Comparison of ENCODE assay signal across 8 cellular contexts in the genomic region with DNA sequence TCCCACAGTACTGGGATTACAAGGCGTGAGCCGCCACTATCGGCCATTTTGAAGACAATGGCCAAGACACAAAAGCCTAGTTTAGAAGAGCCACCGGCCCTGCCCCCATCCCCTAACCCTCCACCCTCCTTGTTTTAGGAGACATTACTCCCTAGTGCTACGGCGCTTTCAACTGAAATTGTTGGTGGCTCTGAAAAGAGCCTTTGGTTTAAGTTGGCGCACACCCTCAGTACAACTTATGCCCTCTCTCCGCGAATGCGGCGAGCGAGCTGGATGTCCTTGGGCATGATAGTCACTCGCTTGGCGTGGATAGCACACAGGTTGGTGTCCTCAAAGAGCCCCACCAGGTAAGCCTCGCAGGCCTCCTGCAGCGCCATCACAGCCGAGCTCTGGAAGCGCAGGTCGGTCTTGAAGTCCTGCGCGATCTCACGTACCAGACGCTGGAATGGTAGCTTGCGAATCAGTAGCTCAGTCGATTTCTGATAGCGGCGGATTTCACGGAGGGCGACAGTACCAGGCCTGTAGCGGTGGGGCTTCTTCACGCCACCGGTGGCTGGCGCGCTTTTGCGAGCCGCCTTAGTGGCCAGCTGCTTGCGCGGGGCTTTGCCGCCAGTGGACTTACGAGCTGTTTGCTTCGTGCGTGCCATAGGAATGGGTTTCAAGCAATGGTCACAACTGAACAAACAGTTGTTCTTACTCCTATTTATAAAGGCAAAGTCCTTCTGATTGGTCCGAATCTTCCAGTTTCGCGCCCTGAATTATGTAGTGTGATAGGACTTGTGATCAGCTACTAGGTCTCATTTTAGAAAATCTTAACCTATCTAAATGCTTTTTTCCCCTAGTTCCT.
DNase-seq lines count a peak whose midpoint lies in the region; ATAC-seq, FAIRE-seq and TF ChIP-seq lines count a peak whose summit lies in the region.

No MANE protein-coding gene starts in this region.

- H3K9ac ChIP-seq in H1 (replicated peaks in 1 of 4; ENCODE audit: extremely low read depth in 1 of 4, low read depth in 3 of 4, low read length in 3 of 4) = peak overlapping the region; percentile 94 to 99 (median 96)

- H3K4ac ChIP-seq in H1 (replicated peaks; ENCODE audit: insufficient read length, low read depth, low read length) = peak overlapping the region; percentile 71

- H3K36me3 Mint-ChIP-seq in activated CD8-positive, alpha-beta T cell treated with anti-CD3 and anti-CD28 coated beads for 36 hours (ENCODE audit: low read depth) = peaks cover 11% of the 10 kb centered on the region
- H3K36me3 Mint-ChIP-seq in stimulated activated naive CD8-positive, alpha-beta T cell treated with anti-CD3 and anti-CD28 coated beads, Interleukin-15, Interleukin-2, amounts not matched to agents 100 ng/mL and 50 ng/mL, for 24 hours (ENCODE audit: low read depth) = no peaks in the 10 kb centered on the region

- peaks cover 3 to 6% of the 10 kb centered on the region in 2 experiments for H4K20me1 ChIP-seq in H1 (replicated peaks in 1 of 2; ENCODE audit: control insufficient read depth in 1 of 2, insufficient read depth in 2 of 2, low read length in 2 of 2)

- peak overlapping the region; percentile 76 to 81 for H3K4me2 ChIP-seq in H1 (ENCODE audit: insufficient read depth in 1 of 2, low read depth in 2 of 2, low read length in 2 of 2)

- no peaks in the 10 kb centered on the region; a peak in 1 of 4 replicates for H3K9me3 ChIP-seq in H1 (ENCODE audit: insufficient read depth in 2 of 2, low read depth in 1 of 2, low read length in 1 of 2)
- H3K9me3 ChIP-seq in mononuclear cell (ENCODE audit: low read depth, low read length) = no peaks in the 10 kb centered on the region

- no peak overlapping the region for H2AFZ ChIP-seq in H1 (ENCODE audit: low read length)

- H3K4me1 ChIP-seq in H1 (replicated peaks in 1 of 4; ENCODE audit: control insufficient read depth in 3 of 4, insufficient read depth in 4 of 4, low read length in 3 of 4) (peaks cover 0 to 5% (median 4%) of the 10 kb centered on the region in 4 experiments; a peak in 4 of 7 replicates), mononuclear cell (ENCODE audit: insufficient read depth, low read length) (peaks cover 26% of the 10 kb centered on the region)

- peak; percentile 37 for ATAC-seq in GM18867 (IDR thresholded peaks at IDR 0.05; ENCODE audit: unreplicated experiment)
- ATAC-seq in HG03108 (IDR thresholded peaks at IDR 0.05; ENCODE audit: unreplicated experiment) = peak; percentile 35
- ATAC-seq in activated CD8-positive, alpha-beta T cell treated with anti-CD3 and anti-CD28 coated beads for 36 hours = peak; percentile 68

- H2BK5ac ChIP-seq in H1 (ENCODE audit: low read depth, low read length) = peak overlapping the region; percentile 100

- peak overlapping the region; percentile 99 for H3K27ac Mint-ChIP-seq in activated CD8-positive, alpha-beta T cell treated with anti-CD3 and anti-CD28 coated beads for 36 hours
- H3K27ac Mint-ChIP-seq in stimulated activated naive CD8-positive, alpha-beta T cell treated with anti-CD3 and anti-CD28 coated beads, Interleukin-15, Interleukin-2, amounts not matched to agents 100 ng/mL and 50 ng/mL, for 24 hours = peak overlapping the region; percentile 98

- H2BK15ac ChIP-seq in H1 (ENCODE audit: low read length) = 0 out of 2 replicates have a peak overlapping the region, but pooled peaks have one; percentile 97

- FAIRE-seq in H1 (lab: Jason Lieb, UNC) = no peak

- H4K5ac ChIP-seq in H1 (ENCODE audit: insufficient read length, low read depth, low read length) = peak overlapping the region; percentile 79

- H3K4me3 ChIP-seq in H1 (ENCODE audit: extremely low read depth in 1 of 4, insufficient read depth in 2 of 4, low read depth in 3 of 4, low read length in 4 of 4) (peak overlapping the region; percentile 75 to 98 (median 90)), mononuclear cell (ENCODE audit: low read length) (peak overlapping the region; percentile 59)

- 0 out of 3 replicates have a peak, but pooled peaks of 1 of the 2 experiments have one; percentile 34 for TF ChIP-seq EP300 in H1 (IDR thresholded peaks at IDR 0.05; ENCODE audit: borderline replicate concordance in 1 of 2, low read depth in 2 of 2, low read length in 2 of 2)

- no peaks in the 10 kb centered on the region for H3K9me3 Mint-ChIP-seq in activated CD8-positive, alpha-beta T cell treated with anti-CD3 and anti-CD28 coated beads for 36 hours
- no peaks in the 10 kb centered on the region for H3K9me3 Mint-ChIP-seq in stimulated activated naive CD8-positive, alpha-beta T cell treated with anti-CD3 and anti-CD28 coated beads, Interleukin-15, Interleukin-2, amounts not matched to agents 100 ng/mL and 50 ng/mL, for 24 hours

- POLR2A ChIA-PET in activated CD8-positive, alpha-beta T cell treated with anti-CD3 and anti-CD28 coated beads for 36 hours (lab: Charles Lee) = interaction anchor here (0.7 to 4.1 kb wide), 36 partner anchors 10 to 1616 kb away, joined by 3 to 35 read pairs (median 4); a partner anchor contains a TSS
- POLR2A ChIA-PET in H1 (lab: Charles Lee; ENCODE audit: partially characterized antibody) = interaction anchor here (0.7 to 6.0 kb wide), 44 partner anchors 19 to 1643 kb away, joined by 3 to 91 read pairs (median 6); a partner anchor contains a TSS

- H3K23ac ChIP-seq in H1 (ENCODE audit: insufficient read length) = no peak overlapping the region

- peak overlapping the region; percentile 50 for H3K56ac ChIP-seq in H1 (replicated peaks; ENCODE audit: insufficient read length, low read depth, low read length)

- H3K23me2 ChIP-seq in H1 (ENCODE audit: low read depth, low read length) = peaks cover 4% of the 10 kb centered on the region

- H2BK20ac ChIP-seq in H1 (ENCODE audit: low read length) = no peak overlapping the region

- H3K36me3 ChIP-seq in H1 (ENCODE audit: control insufficient read depth in 2 of 4, insufficient read depth in 4 of 4, low read length in 3 of 4) = no peaks in the 10 kb centered on the region

- H2AK5ac ChIP-seq in H1 (ENCODE audit: low read depth, low read length) = peak overlapping the region; percentile 8; the same call in 1 of the 2 replicates

- peak overlapping the region; percentile 88 for H4K8ac ChIP-seq in H1 (ENCODE audit: extremely low read depth, insufficient read depth, low read length)

- H4K91ac ChIP-seq in H1 (replicated peaks; ENCODE audit: insufficient read length, low read length) = peak overlapping the region; percentile 45

- peak overlapping the region; percentile 82 for H3K4me3 Mint-ChIP-seq in activated CD8-positive, alpha-beta T cell treated with anti-CD3 and anti-CD28 coated beads for 36 hours
- peak overlapping the region; percentile 84 for H3K4me3 Mint-ChIP-seq in stimulated activated naive CD8-positive, alpha-beta T cell treated with anti-CD3 and anti-CD28 coated beads, Interleukin-15, Interleukin-2, amounts not matched to agents 100 ng/mL and 50 ng/mL, for 24 hours

- peak overlapping the region; percentile 97 for H3K27ac ChIP-seq in H1 (ENCODE audit: low read depth, low read length)

- no peak overlapping the region for H3K14ac ChIP-seq in H1 (ENCODE audit: insufficient read length)

- DNase-seq in A172 (ENCODE audit: low spot score) (peak; percentile 74), NCI-H526 treated with DMSO at 0.1 percent for 48 hours (lab: John Stamatoyannopoulos, UW) (peak; percentile 88), H1 (ENCODE audit: low read depth in 1 of 2, low spot score in 2 of 2) (peak in 1 of 2 experiments; percentile 73)
- DNase-seq in activated CD8-positive, alpha-beta T cell treated with anti-CD3 and anti-CD28 coated beads for 36 hours = peak; percentile 84

- peak; percentile 43 for TF ChIP-seq CTCF in activated CD8-positive, alpha-beta T cell treated with anti-CD3 and anti-CD28 coated beads for 36 hours (IDR thresholded peaks at IDR 0.05)
- TF ChIP-seq CTCF in H1 (IDR thresholded peaks at IDR 0.05; ENCODE audit: control extremely low read depth in 1 of 3, insufficient read depth in 1 of 3, low read depth in 1 of 3, low read length in 3 of 3) = peak in 2 of 3 experiments; percentile 23 to 34; a peak in 2 of 4 replicates

- WGBS in H1 (ENCODE audit: extremely low coverage in 1 of 2, insufficient coverage in 1 of 2, insufficient read length in 1 of 2, insufficient replicate concordance in 2 of 2, low coverage in 1 of 2, low lambda C conversion rate in 2 of 2, missing lambda C conversion rate in 1 of 2), 2 experiments = 1% methylated on average over 43 of the region's 45 CpGs; no CpG with 5 or more reads in 1 of the 2 experiments

- intact Hi-C loops in activated CD8-positive, alpha-beta T cell treated with anti-CD3 and anti-CD28 coated beads for 36 hours (cut with micrococcal nuclease) = loop anchor here (2.0 kb wide), 1 partner anchor 21 kb away; a partner anchor contains a TSS

- peak overlapping the region; percentile 97; the same call in 1 of the 2 replicates for H2BK12ac ChIP-seq in H1 (ENCODE audit: low read depth, low read length)

- TF ChIP-seq RAD21 in H1 (IDR thresholded peaks at IDR 0.05 in 1 of 2, conservative IDR thresholded peaks at IDR 0.05 in 1 of 2; ENCODE audit: low read depth in 2 of 2, low read length in 2 of 2) = no peak

- TF ChIP-seq POLR2A in H1 (IDR thresholded peaks at IDR 0.05; ENCODE audit: control extremely low read depth in 1 of 2, low read depth in 2 of 2, low read length in 2 of 2) = peak; percentile 98

- H3K79me2 ChIP-seq in H1 (ENCODE audit: control insufficient read depth in 1 of 2, insufficient read depth in 2 of 2, low read length in 2 of 2) = peaks cover 0 to 20% of the 10 kb centered on the region in 2 experiments; a peak in 3 of 4 replicates

- no peaks in the 10 kb centered on the region for H3K79me1 ChIP-seq in H1 (ENCODE audit: low read depth, low read length)

- CTCF ChIA-PET in activated CD8-positive, alpha-beta T cell treated with anti-CD3 and anti-CD28 coated beads for 36 hours (lab: Charles Lee) = interaction anchor here (0.7 to 3.0 kb wide), 17 partner anchors 9 to 883 kb away, joined by 3 to 18 read pairs (median 5); a partner anchor contains a TSS
- CTCF ChIA-PET in H1 (lab: Charles Lee; ENCODE audit: partially characterized antibody) = interaction anchor here (0.8 to 2.6 kb wide), 10 partner anchors 10 to 78 kb away, joined by 3 to 20 read pairs (median 4); a partner anchor contains a TSS

- no peaks in the 10 kb centered on the region for H3K27me3 Mint-ChIP-seq in activated CD8-positive, alpha-beta T cell treated with anti-CD3 and anti-CD28 coated beads for 36 hours
- H3K27me3 Mint-ChIP-seq in stimulated activated naive CD8-positive, alpha-beta T cell treated with anti-CD3 and anti-CD28 coated beads, Interleukin-15, Interleukin-2, amounts not matched to agents 100 ng/mL and 50 ng/mL, for 24 hours = no peaks in the 10 kb centered on the region

- peaks cover 26% of the 10 kb centered on the region for H3K4me1 Mint-ChIP-seq in activated CD8-positive, alpha-beta T cell treated with anti-CD3 and anti-CD28 coated beads for 36 hours (ENCODE audit: low read depth)
- peaks cover 48% of the 10 kb centered on the region for H3K4me1 Mint-ChIP-seq in stimulated activated naive CD8-positive, alpha-beta T cell treated with anti-CD3 and anti-CD28 coated beads, Interleukin-15, Interleukin-2, amounts not matched to agents 100 ng/mL and 50 ng/mL, for 24 hours (ENCODE audit: low read depth)

- peak overlapping the region; percentile 27 for H3K18ac ChIP-seq in H1 (ENCODE audit: extremely low read depth, low read length)

- H2BK120ac ChIP-seq in H1 (replicated peaks; ENCODE audit: low read depth, low read length) = no peak overlapping the region

- H3K27me3 ChIP-seq in H1 (replicated peaks in 1 of 4; ENCODE audit: control insufficient read depth in 3 of 4, extremely low read depth in 1 of 4, insufficient read depth in 3 of 4, low read length in 3 of 4) (no peaks in the 10 kb centered on the region), mononuclear cell (ENCODE audit: insufficient read depth, low read length) (no peaks in the 10 kb centered on the region)
